In the genomic region with DNA sequence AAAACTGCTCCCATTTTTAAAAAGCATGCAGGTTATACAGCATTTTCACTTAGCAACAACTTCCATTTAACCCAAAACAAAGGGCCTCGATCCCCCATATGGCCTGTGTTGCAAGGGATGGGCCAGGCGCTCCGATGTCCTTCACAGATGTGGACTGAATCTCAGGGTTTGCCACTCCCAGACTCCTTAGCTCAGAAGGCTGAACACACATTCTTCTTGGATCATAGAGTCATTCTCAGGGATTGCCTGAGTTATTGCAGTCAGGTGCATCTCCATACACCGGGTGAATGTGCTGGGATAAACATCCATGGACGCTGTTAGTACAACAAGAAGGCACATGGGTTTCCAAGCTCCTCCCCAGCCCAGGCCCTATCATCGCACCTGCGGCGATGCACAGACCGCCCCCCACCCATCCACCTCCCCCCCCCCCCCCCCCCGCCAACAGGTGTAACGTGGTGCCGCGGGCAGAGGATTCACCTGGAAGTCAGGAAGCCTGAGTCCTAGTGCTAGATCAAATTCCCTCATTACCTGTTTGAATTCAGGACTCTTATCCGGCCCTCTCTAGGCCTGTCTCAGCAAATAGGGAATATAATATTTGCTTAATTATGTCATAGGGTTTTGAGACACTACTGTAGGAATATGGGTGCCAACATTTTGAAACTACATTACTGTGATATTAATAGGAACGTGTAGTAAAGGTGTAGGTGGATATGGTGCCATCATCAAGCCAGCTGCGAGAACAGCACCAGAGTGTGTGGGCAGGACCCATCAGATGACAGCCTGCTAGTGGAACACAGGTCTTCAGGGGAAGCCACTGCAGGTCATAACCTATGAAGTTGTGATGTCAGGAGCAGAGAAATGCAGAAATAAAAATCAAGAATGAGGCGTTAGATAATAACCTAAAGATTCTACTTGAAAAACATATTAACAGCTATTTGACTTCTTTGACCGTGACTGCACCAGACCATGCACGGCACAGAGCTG, we compare ENCODE assay signal across 11 cellular contexts.
DNase-seq lines count a peak whose midpoint lies in the region; ATAC-seq and TF ChIP-seq lines count a peak whose summit lies in the region.
"Had no signal": no experiment of that assay in that cellular context is flagged by ENCODE, and none has a peak within 500 bp of the region (broad histone marks: within the 10 kb centered on the region; RNA-seq: fewer than 3 reads in every experiment).

No MANE protein-coding gene starts in this region.

- ATAC-seq in GM18907 (IDR thresholded peaks at IDR 0.05; ENCODE audit: unreplicated experiment) = no peak

- no peaks in the 10 kb centered on the region for H3F3A ChIP-seq in neural progenitor cell (ENCODE audit: low read depth)

- H3K4me2 ChIP-seq in neural progenitor cell = no peak overlapping the region

- 87 to 91% (median 88%) methylated on average over 18 to 19 of the region's 19 CpGs for WGBS in ovary, 3 donors

- H3K36me3 Mint-ChIP-seq in brain (peaks cover 4% of the 10 kb centered on the region), neural progenitor cell (no peaks in the 10 kb centered on the region)

- no peak for TF ChIP-seq POLR2A in ovary (IDR thresholded peaks at IDR 0.05)

- no peak overlapping the region for H3K9ac ChIP-seq in neural progenitor cell

- no peaks in the 10 kb centered on the region for H3K27me3 ChIP-seq in neural progenitor cell
- no peaks in the 10 kb centered on the region for H3K27me3 ChIP-seq in ovary

- H3K4me1 Mint-ChIP-seq in brain (peaks cover 59% of the 10 kb centered on the region), neural progenitor cell (peaks cover 25% of the 10 kb centered on the region)

- H3K9me3 ChIP-seq in neural progenitor cell (ENCODE audit: low read depth) (no peaks in the 10 kb centered on the region), ovary (no peaks in the 10 kb centered on the region)

- H3K36me3 ChIP-seq in neural progenitor cell = no peaks in the 10 kb centered on the region
- H3K36me3 ChIP-seq in ovary = no peaks in the 10 kb centered on the region

- peaks cover 11% of the 10 kb centered on the region for H3K4me1 ChIP-seq in neural progenitor cell
- H3K4me1 ChIP-seq in ovary (ENCODE audit: insufficient read depth) = peaks cover 2% of the 10 kb centered on the region

- no peaks in the 10 kb centered on the region for H4K20me1 ChIP-seq in neural progenitor cell (ENCODE audit: low read depth)

- H3K27ac ChIP-seq in neural progenitor cell = no peak overlapping the region
- no peak overlapping the region for H3K27ac ChIP-seq in ovary

- H3K4me3 ChIP-seq in LNCaP clone FGC (ENCODE audit: low read depth, low read length) = no peak overlapping the region
- H3K4me3 ChIP-seq in neural progenitor cell = no peak overlapping the region
- H3K4me3 ChIP-seq in ovary = no peak overlapping the region

- H3K9me3 Mint-ChIP-seq in brain (no peaks in the 10 kb centered on the region), neural progenitor cell (no peaks in the 10 kb centered on the region)

- no peak overlapping the region for H3K4me3 Mint-ChIP-seq in brain
- H3K4me3 Mint-ChIP-seq in neural progenitor cell = no peak overlapping the region

- DNase-seq in DMS53 (lab: John Stamatoyannopoulos, UW) = peak; percentile 87
- peak; percentile 36 for DNase-seq in LNCaP clone FGC (ENCODE audit: low read depth)
- DNase-seq in neural progenitor cell (ENCODE audit: low spot score) = no peak
- no peak for DNase-seq in NCI-H748 treated with DMSO at 0.1 percent for 48 hours (lab: John Stamatoyannopoulos, UW)
- no peak for DNase-seq in activated CD4-positive, alpha-beta T cell treated with anti-CD3 and anti-CD28 coated beads, Interleukin-2, amount 50 U/mL, for 1 hour
- DNase-seq in ovary = no peak
- DNase-seq: effector memory CD4-positive, alpha-beta T cell; NCI-H2227 treated with DMSO at 0.1 percent for 48 hours; stimulated activated naive CD8-positive, alpha-beta T cell treated with anti-CD3 and anti-CD28 coated beads, Interleukin-15, Interleukin-2, amounts not matched to agents 100 U/mL and 50 U/mL, for 24 hours had no signal

- no peak for TF ChIP-seq EP300 in ovary (IDR thresholded peaks at IDR 0.05)

- H2AFZ ChIP-seq in neural progenitor cell (replicated peaks) = no peak overlapping the region

- no peak for TF ChIP-seq CTCF in LNCaP clone FGC (IDR thresholded peaks at IDR 0.05; ENCODE audit: control insufficient read depth, extremely low read depth, insufficient read depth)
- TF ChIP-seq CTCF in brain (conservative IDR thresholded peaks at IDR 0.05) = no peak
- TF ChIP-seq CTCF in neural progenitor cell (IDR thresholded peaks at IDR 0.05) = no peak
- TF ChIP-seq CTCF in ovary (IDR thresholded peaks at IDR 0.05) = no peak

- H3K27ac Mint-ChIP-seq in brain (peak overlapping the region in 3 of 5 experiments; percentile 66 to 86 (median 76)), neural progenitor cell (peak overlapping the region; percentile 84)

- H3K27me3 Mint-ChIP-seq in brain = peaks cover 4% of the 10 kb centered on the region
- peaks cover 5% of the 10 kb centered on the region for H3K27me3 Mint-ChIP-seq in neural progenitor cell (ENCODE audit: insufficient read depth, low read depth)

- no peaks in the 10 kb centered on the region for H3K79me2 ChIP-seq in neural progenitor cell (ENCODE audit: low read depth)

- intact Hi-C loops in ovary (cut with DNase I) = no loop called here

Comparison
In these comparisons a context has a peak if more than half of its experiments do, and no peak if none do; other contexts are left out.
1. DNase-seq: peak in DMS53 (single experiment) and LNCaP clone FGC (single experiment); none in neural progenitor cell (single experiment), NCI-H748 treated with DMSO at 0.1 percent for 48 hours (single experiment), activated CD4-positive, alpha-beta T cell treated with anti-CD3 and anti-CD28 coated beads, Interleukin-2, amount 50 U/mL, for 1 hour (single experiment) and ovary (0 of 5).